Comparison of ENCODE assay signal across 1 cellular context in the genomic region with DNA sequence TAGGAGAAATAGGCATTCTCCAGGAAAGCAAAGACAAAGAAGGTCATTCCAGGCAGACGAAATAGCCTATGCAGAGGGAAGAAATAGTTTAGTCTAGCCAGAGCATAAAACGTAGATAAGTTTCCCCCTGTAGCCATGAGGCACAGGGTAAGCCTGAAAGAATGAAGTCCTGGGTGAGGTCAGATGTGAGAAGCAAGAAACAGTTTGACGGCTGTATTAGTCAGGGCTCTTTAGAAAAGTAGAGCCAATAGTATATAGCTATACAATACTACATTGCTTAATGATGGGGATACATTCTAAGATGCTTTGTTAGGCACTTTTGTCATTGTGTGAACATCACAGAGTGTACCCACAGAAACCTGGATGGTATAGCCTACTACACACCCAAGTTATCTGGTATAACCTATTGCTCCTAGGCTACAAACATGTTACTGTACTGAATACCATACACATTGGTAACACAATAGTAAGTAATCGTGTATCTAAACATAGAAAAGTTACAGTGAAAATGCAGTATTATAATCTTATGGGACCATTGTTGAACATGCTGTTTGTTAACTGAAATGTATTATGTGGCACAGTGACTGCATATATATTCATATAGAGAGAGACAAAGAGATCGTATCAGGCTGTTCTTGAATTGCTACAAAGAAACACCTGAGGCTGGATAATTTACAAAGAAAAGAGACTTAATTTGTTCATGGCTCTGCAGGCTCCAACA.
TF ChIP-seq lines count a peak whose summit lies in the region.

No MANE protein-coding gene starts in this region.

TF ChIP-seq in A549, 52 proteins besides CTCF, POLR2A, EP300 and RAD21 (continued from another document):
- TF ChIP-seq FOXS1 (CRISPR knock-in tag; IDR thresholded peaks at IDR 0.05) (no peak), HDAC2 (IDR thresholded peaks at IDR 0.05) (no peak), POLR2AphosphoS2 (conservative IDR thresholded peaks at IDR 0.05; ENCODE audit: low read length) (no peak), EHMT2 (IDR thresholded peaks at IDR 0.05; ENCODE audit: low read depth) (no peak), HOXA7 (CRISPR knock-in tag; IDR thresholded peaks at IDR 0.05) (no peak), JUN (IDR thresholded peaks at IDR 0.05) (no peak), EHF (CRISPR knock-in tag; IDR thresholded peaks at IDR 0.05) (no peak)
- TF ChIP-seq, protein P1, sequence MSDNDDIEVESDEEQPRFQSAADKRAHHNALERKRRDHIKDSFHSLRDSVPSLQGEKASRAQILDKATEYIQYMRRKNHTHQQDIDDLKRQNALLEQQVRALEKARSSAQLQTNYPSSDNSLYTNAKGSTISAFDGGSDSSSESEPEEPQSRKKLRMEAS (IDR thresholded peaks at IDR 0.05), result no peak
